In genomic region chr7:38060116-38060515, GRCh38 we compare ENCODE assay signal across 33 cellular contexts.
"Had no signal": no experiment of that assay in that cellular context is flagged by ENCODE, and none has a peak within 500 bp of the region (broad histone marks: within the 10 kb centered on the region; RNA-seq: fewer than 3 reads in every experiment).

No MANE protein-coding gene starts in this region.

- H3K9me3 ChIP-seq: adrenal gland, ascending aorta, body of pancreas, breast epithelium had no signal

- DNase-seq: activated effector memory CD4-positive, alpha-beta T cell treated with anti-CD3 and anti-CD28 coated beads, Interleukin-2, amount 50 U/mL, for 16 hours; activated effector memory CD4-positive, alpha-beta T cell treated with Interleukin-2 at 50 U/mL for 16 hours; activated gamma-delta T cell; activated gamma-delta T cell treated with Interleukin-2 at 50 U/mL for 16 hours; activated naive CD4-positive, alpha-beta T cell; activated naive CD4-positive, alpha-beta T cell treated with anti-CD3 and anti-CD28 coated beads for 36 hours; activated naive CD4-positive, alpha-beta T cell treated with anti-CD3 and anti-CD28 coated beads, Interleukin-2, amount 10 ng/mL, durations not matched to agents 7 days and 5 days; activated naive CD4-positive, alpha-beta T cell treated with anti-CD3 and anti-CD28 coated beads, Interleukin-2, amount 50 U/mL, for 16 hours; activated naive CD4-positive, alpha-beta T cell treated with Interleukin-2 at 50 U/mL for 16 hours; activated naive CD8-positive, alpha-beta T cell treated with anti-CD3 and anti-CD28 coated beads for 36 hours; activated naive CD8-positive, alpha-beta T cell treated with anti-CD3 and anti-CD28 coated beads, Interleukin-2, amount 10 ng/mL, durations not matched to agents 7 days and 5 days; activated naive CD8-positive, alpha-beta T cell treated with anti-CD3 and anti-CD28 coated beads, Interleukin-2, amount 50 U/mL, for 24 hours; activated T-cell treated with anti-CD3 and anti-CD28 coated beads, Interleukin-2, amount 50 U/mL, for 24 hours; activated T-cell treated with anti-CD3 and anti-CD28 coated beads, Interleukin-2, amount 50 U/mL, for 4 hours; activated T-cell treated with anti-CD3 and anti-CD28 coated beads, Interleukin-2, amount 50 U/mL, for 48 hours; activated T-cell treated with anti-CD3 and anti-CD28 coated beads, Interleukin-2, amount 50 U/mL, for 72 hours; adrenal gland; amniotic stem cell; amygdala; anterior cingulate cortex; aorta; body of pancreas; brain microvascular endothelial cell; caudate nucleus; central memory CD4-positive, alpha-beta T cell; cerebellar nuclear complex had no signal

- H3K4me1 ChIP-seq: ascending aorta, body of pancreas, breast epithelium had no signal

- H3K36me3 ChIP-seq: adrenal gland, ascending aorta, brain microvascular endothelial cell, breast epithelium, cardiac muscle cell had no signal

- FAIRE-seq: astrocyte, bronchial epithelial cell had no signal

- ATAC-seq: activated naive CD4-positive, alpha-beta T cell treated with anti-CD3 and anti-CD28 coated beads, Interleukin-2, amount 50 U/mL, for 72 hours; activated naive CD8-positive, alpha-beta T cell treated with anti-CD3 and anti-CD28 coated beads, Interleukin-2, amount 50 U/mL, for 24 hours; activated T-cell treated with anti-CD3 and anti-CD28 coated beads, Interleukin-2, amount 50 U/mL, for 4 hours; activated T-cell treated with anti-CD3 and anti-CD28 coated beads, Interleukin-2, amount 50 U/mL, for 72 hours; activated T-helper 17 cell treated with anti-CD3 and anti-CD28 coated beads, Interleukin-2, amount 50 U/mL, for 72 hours; body of pancreas had no signal

- H3K27me3 ChIP-seq: adrenal gland, ascending aorta, body of pancreas, brain microvascular endothelial cell, breast epithelium, cardiac muscle cell had no signal

- H3K4me3 ChIP-seq: adrenal gland, ascending aorta, body of pancreas, breast epithelium, cardiac muscle cell had no signal

- H3K27ac ChIP-seq: adrenal gland, ascending aorta, body of pancreas, brain microvascular endothelial cell, breast epithelium, cardiac muscle cell had no signal
